Comparison of ENCODE assay signal across 19 cellular contexts in genomic region chr22:47115921-47116320, GRCh38.
DNase-seq lines count a peak whose midpoint lies in the region; ATAC-seq and TF ChIP-seq lines count a peak whose summit lies in the region.
"Had no signal": no experiment of that assay in that cellular context is flagged by ENCODE, and none has a peak within 500 bp of the region (broad histone marks: within the 10 kb centered on the region; RNA-seq: fewer than 3 reads in every experiment).

No MANE protein-coding gene starts in this region.

- H3K27ac ChIP-seq in left ventricle myocardium inferior (replicated peaks) (no peak overlapping the region), osteoblast (ENCODE audit: low read depth, low read length) (no peak overlapping the region), upper lobe of right lung (no peak overlapping the region)
- H3K27ac ChIP-seq: BLaER1, GM23248 had no signal

- H3K4me3 ChIP-seq in left ventricle myocardium inferior (no peak overlapping the region), osteoblast (ENCODE audit: insufficient read depth, low read length) (no peak overlapping the region), upper lobe of right lung (no peak overlapping the region)
- H3K4me3 ChIP-seq: BLaER1, GM12878, GM23248, HAP-1 had no signal

- no peak for TF ChIP-seq CTCF in left ventricle myocardium inferior (IDR thresholded peaks at IDR 0.05; ENCODE audit: borderline replicate concordance)
- TF ChIP-seq CTCF in glutamatergic neuron (IDR thresholded peaks at IDR 0.05; ENCODE audit: partially characterized antibody, unreplicated experiment), result no peak
- TF ChIP-seq CTCF in osteoblast (IDR thresholded peaks at IDR 0.05; ENCODE audit: extremely low read depth, low read depth, low read length), result no peak
- TF ChIP-seq CTCF in upper lobe of right lung (IDR thresholded peaks at IDR 0.05), result no peak

- H2AFZ ChIP-seq in osteoblast (ENCODE audit: low read length), result no peak overlapping the region
- H2AFZ ChIP-seq: GM23248 had no signal

- no peak overlapping the region for H3K27ac Mint-ChIP-seq in glutamatergic neuron (ENCODE audit: unreplicated experiment)
- H3K27ac Mint-ChIP-seq: CD8-positive, alpha-beta T cell had no signal

- H3K4me2 ChIP-seq in osteoblast (ENCODE audit: insufficient read depth, low read length), result no peak overlapping the region
- H3K4me2 ChIP-seq: BLaER1 had no signal

- H3K27me3 ChIP-seq in left ventricle myocardium inferior (ENCODE audit: low read depth) (no peaks in the 10 kb centered on the region), osteoblast (ENCODE audit: insufficient read depth, low read length) (no peaks in the 10 kb centered on the region), upper lobe of right lung (no peaks in the 10 kb centered on the region)
- H3K27me3 ChIP-seq: BLaER1 had no signal

- H3K79me2 ChIP-seq in osteoblast (ENCODE audit: insufficient read depth, low read length), result no peaks in the 10 kb centered on the region

- DNase-seq in cardiac septum (ENCODE audit: low spot score), result peak; percentile 49
- DNase-seq in left ventricle myocardium inferior, result no peak
- DNase-seq in glutamatergic neuron, result peak; percentile 1
- peak; percentile 5 for DNase-seq in osteoblast (ENCODE audit: insufficient read length, low spot score, missing footprints)
- peak; percentile 35 for DNase-seq in upper lobe of right lung
- DNase-seq in NCI-H345 treated with DMSO at 0.1 percent for 48 hours (lab: John Stamatoyannopoulos, UW; ENCODE audit: unreplicated experiment), result no peak
- no peak for DNase-seq in DMS153 treated with DMSO at 0.1 percent for 48 hours (lab: John Stamatoyannopoulos, UW; ENCODE audit: unreplicated experiment)
- DNase-seq: 8988T; Calu3; CD8-positive, alpha-beta T cell; DMS53; DND-41; EL; GM23248 had no signal

- H3K36me3 ChIP-seq in left ventricle myocardium inferior (peaks cover 10% of the 10 kb centered on the region), osteoblast (ENCODE audit: insufficient read depth, low read length) (no peaks in the 10 kb centered on the region), upper lobe of right lung (peaks cover 8% of the 10 kb centered on the region)
- H3K36me3 ChIP-seq: HAP-1 had no signal

- peaks cover 8% of the 10 kb centered on the region for H3K27me3 Mint-ChIP-seq in glutamatergic neuron (ENCODE audit: unreplicated experiment)

- no peaks in the 10 kb centered on the region for H4K20me1 ChIP-seq in osteoblast (ENCODE audit: insufficient read depth, low read length)

- peaks cover 3% of the 10 kb centered on the region for H3K4me1 Mint-ChIP-seq in glutamatergic neuron (ENCODE audit: low read depth, unreplicated experiment)
- H3K4me1 Mint-ChIP-seq: CD14-positive monocyte had no signal

- H3K9me3 Mint-ChIP-seq in glutamatergic neuron (ENCODE audit: unreplicated experiment), result peaks cover 7% of the 10 kb centered on the region
- H3K9me3 Mint-ChIP-seq: CD8-positive, alpha-beta T cell had no signal

- no peak overlapping the region for H3K4me3 Mint-ChIP-seq in glutamatergic neuron (ENCODE audit: unreplicated experiment)
- H3K4me3 Mint-ChIP-seq: CD14-positive monocyte; CD8-positive, alpha-beta T cell had no signal

- H3K4me1 ChIP-seq in left ventricle myocardium inferior (no peaks in the 10 kb centered on the region), osteoblast (ENCODE audit: insufficient read depth, low read length) (peaks cover 2% of the 10 kb centered on the region), upper lobe of right lung (no peaks in the 10 kb centered on the region)
- H3K4me1 ChIP-seq: HAP-1 had no signal

- no peaks in the 10 kb centered on the region for H3K9me3 ChIP-seq in left ventricle myocardium inferior (replicated peaks)
- H3K9me3 ChIP-seq in osteoblast (ENCODE audit: low read depth, low read length), result no peaks in the 10 kb centered on the region
- no peaks in the 10 kb centered on the region for H3K9me3 ChIP-seq in upper lobe of right lung
- H3K9me3 ChIP-seq: BLaER1, HAP-1 had no signal

- H3K36me3 Mint-ChIP-seq in glutamatergic neuron (ENCODE audit: unreplicated experiment), result no peaks in the 10 kb centered on the region

- intact Hi-C loops in cardiac septum (cut with DNase I), result loop anchor here (10.0 kb wide), 1 partner anchor 289 kb away; no protein-coding TSS in a partner anchor
- intact Hi-C loops in left ventricle myocardium inferior (cut with micrococcal nuclease), result no loop called here
- intact Hi-C loops in upper lobe of right lung (cut with DNase I), result no loop called here

- ATAC-seq in upper lobe of right lung, result no peak
- ATAC-seq in GM19455 (IDR thresholded peaks at IDR 0.05; ENCODE audit: unreplicated experiment), result no peak
- ATAC-seq: CD8-positive, alpha-beta T cell; GM12878 had no signal

Comparison
In these comparisons a context has a peak if more than half of its experiments do, and no peak if none do; other contexts are left out.
1. DNase-seq: peak in cardiac septum (single experiment), glutamatergic neuron (single experiment), osteoblast (single experiment) and upper lobe of right lung (single experiment); none in left ventricle myocardium inferior (single experiment), NCI-H345 treated with DMSO at 0.1 percent for 48 hours (single experiment) and DMS153 treated with DMSO at 0.1 percent for 48 hours (single experiment).